8 cellular contexts compared by ENCODE assay signal in genomic region chr1:212630159-212630900, GRCh38. TPM values are rescaled to one million over a fixed set of nuclear protein-coding genes. Genes with fewer than 3 reads are reported as not detected.
A peak's percentile ranks its signal among the peaks of the same experiment; 100 is the strongest.
DNase-seq lines count a peak whose midpoint lies in the region; ATAC-seq and TF ChIP-seq lines count a peak whose summit lies in the region.

No MANE protein-coding gene starts in this region.

- no peaks in the 10 kb centered on the region for H3K36me3 ChIP-seq in lower lobe of right lung

- H3K4me1 ChIP-seq in lower lobe of right lung: peaks cover 20% of the 10 kb centered on the region

- in situ Hi-C loops in ACHN (cut with HindIII; ENCODE audit: low pct_ligation_motif_present, low pct_unique_long_range_greater_than_20kb, low sequenced_read_pairs): no loop called here

- intact Hi-C loops in lower lobe of right lung (cut with DNase I): no loop called here

- H3K27ac ChIP-seq in lower lobe of right lung: no peak overlapping the region

- TF ChIP-seq CTCF in choroid plexus epithelial cell (conservative IDR thresholded peaks at IDR 0.05; ENCODE audit: low read depth, low read length): peak; percentile 89
- TF ChIP-seq CTCF in lower lobe of right lung (IDR thresholded peaks at IDR 0.05): peak; percentile 91

- no peaks in the 10 kb centered on the region for H3K27me3 ChIP-seq in lower lobe of right lung (ENCODE audit: low read depth)

- H3K9me3 ChIP-seq in lower lobe of right lung: no peaks in the 10 kb centered on the region

- ATAC-seq in GM18498 (IDR thresholded peaks at IDR 0.05; ENCODE audit: unreplicated experiment): peak; percentile 97
- peak; percentile 78 for ATAC-seq in HG02840 (IDR thresholded peaks at IDR 0.05; ENCODE audit: low FRiP score, unreplicated experiment)
- ATAC-seq in lower lobe of right lung: peak; percentile 86 to 90

- H3K4me3 ChIP-seq in choroid plexus epithelial cell (ENCODE audit: low read depth, low read length) (no peak overlapping the region), lower lobe of right lung (no peak overlapping the region)

- DNase-seq in ACHN (peak; percentile 65), NCI-H1436 (lab: John Stamatoyannopoulos, UW) (peak; percentile 81), choroid plexus epithelial cell (ENCODE audit: low read depth) (peak; percentile 81), lower lobe of right lung (peak; percentile 72)
- DNase-seq in activated CD4-positive, CD25-positive, alpha-beta regulatory T cell treated with anti-CD3 and anti-CD28 coated beads, Interleukin-2, amount 50 U/mL, for 72 hours: peak; percentile 63
- DNase-seq in stimulated activated CD8-positive, alpha-beta memory T cell treated with anti-CD3 and anti-CD28 coated beads, Interleukin-15, amount 100 ng/mL, for 48 hours (ENCODE audit: low read depth in 2 of 2): peak; percentile 39 to 58

RNA-seq across cellular contexts. Expression of gene ATF3, which starts 21.8 kb away (rescaled TPM):
- total RNA-seq in lower lobe of right lung: 25.8 TPM
